ENCODE assay signal across 10 cellular contexts in the genomic region with DNA sequence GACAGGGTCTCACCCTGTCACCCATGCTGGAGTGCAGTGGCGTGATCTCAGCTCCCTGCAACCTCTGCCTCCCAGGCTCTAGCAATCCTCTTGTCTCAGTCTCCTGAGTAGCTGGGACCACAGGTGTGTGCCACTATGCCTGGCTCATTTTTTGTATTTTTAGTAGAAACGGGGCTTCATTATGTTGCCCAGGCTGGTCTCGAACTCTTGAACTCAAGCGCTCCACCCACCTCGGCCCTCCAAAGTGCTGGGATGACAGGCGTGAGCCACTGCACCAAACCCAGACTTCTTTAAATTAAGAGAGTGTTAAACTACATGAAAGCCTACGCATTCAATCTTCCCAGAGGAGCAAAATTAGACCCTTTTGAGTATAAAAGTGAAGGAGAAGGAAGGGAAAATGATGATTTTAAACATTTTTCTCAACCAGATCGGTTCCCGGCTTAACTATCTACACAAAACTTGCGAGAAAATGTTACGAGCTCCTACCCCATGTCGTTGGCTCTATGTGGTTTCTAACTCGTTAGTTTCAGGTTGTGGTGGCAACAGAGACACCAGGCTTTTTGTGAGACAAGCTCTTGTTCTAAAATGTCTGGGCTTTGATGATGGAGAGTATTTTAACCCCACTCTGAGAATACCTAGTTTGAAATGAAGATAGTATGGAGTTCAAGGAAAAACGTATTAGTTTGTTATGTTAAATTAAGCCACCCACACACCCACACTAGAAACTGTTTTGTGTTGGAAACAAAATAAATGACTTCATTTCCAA. TPM values are rescaled to one million over a fixed set of nuclear protein-coding genes. Genes with fewer than 3 reads are reported as not detected.
A peak's percentile ranks its signal among the peaks of the same experiment; 100 is the strongest.
DNase-seq lines count a peak whose midpoint lies in the region; ATAC-seq and TF ChIP-seq lines count a peak whose summit lies in the region.
"Had no signal": no experiment of that assay in that cellular context is flagged by ENCODE, and none has a peak within 500 bp of the region (broad histone marks: within the 10 kb centered on the region; RNA-seq: fewer than 3 reads in every experiment).

No MANE protein-coding gene starts in this region.

- H3K4me1 ChIP-seq in H9 (ENCODE audit: insufficient read depth, low read length) (no peaks in the 10 kb centered on the region), neuronal stem cell (ENCODE audit: control insufficient read depth in 2 of 2, insufficient read depth in 1 of 2, low read depth in 1 of 2, low read length in 2 of 2) (peaks cover 5 to 8% of the 10 kb centered on the region in 2 donors)
- peaks cover 45% of the 10 kb centered on the region for H3K4me1 ChIP-seq in effector memory CD4-positive, alpha-beta T cell (ENCODE audit: control insufficient read depth, insufficient read depth, low read length, poor library complexity, severe bottlenecking)

- no peak overlapping the region for H2BK20ac ChIP-seq in H9 (ENCODE audit: low read depth, low read length, poor library complexity, severe bottlenecking)

- WGBS in H9 (ENCODE audit: extremely low coverage, insufficient read length, low lambda C conversion rate), result no CpG with 5 or more reads among the region's 14 CpGs
- no CpG with 5 or more reads among the region's 14 CpGs for WGBS in neuronal stem cell (ENCODE audit: extremely low coverage in 2 of 2, insufficient read length in 2 of 2, insufficient replicate concordance in 1 of 2), 2 donors

- H3K9ac ChIP-seq in H9 (ENCODE audit: extremely low read depth, insufficient read length, low read length), result no peak overlapping the region
- no peak overlapping the region for H3K9ac ChIP-seq in neuronal stem cell (ENCODE audit: low read depth, low read length, poor library complexity)

- H4K20me1 ChIP-seq in H9 (ENCODE audit: control insufficient read depth, insufficient read depth, insufficient read length), result no peaks in the 10 kb centered on the region

- no peak overlapping the region for H2AFZ ChIP-seq in H9 (ENCODE audit: low read length)
- no peak overlapping the region for H2AFZ ChIP-seq in neuronal stem cell (ENCODE audit: low read length)

- no peak overlapping the region for H4K5ac ChIP-seq in H9 (ENCODE audit: insufficient read length, low read depth, low read length)

- H3K36me3 Mint-ChIP-seq in H9 (ENCODE audit: insufficient read depth in 1 of 3, low read depth in 3 of 3), result peaks cover 0 to 3% (median 0%) of the 10 kb centered on the region in 3 experiments; a peak in 1 of 7 replicates
- H3K36me3 Mint-ChIP-seq in activated CD4-positive, alpha-beta T cell treated with anti-CD3 and anti-CD28 coated beads, Interleukin-2, amount 10 ng/mL, durations not matched to agents 7 days and 5 days (ENCODE audit: low read depth), result peaks cover 6% of the 10 kb centered on the region

- H3K27ac ChIP-seq in H9 (ENCODE audit: insufficient read length, low read depth, low read length), result no peak overlapping the region
- H3K27ac ChIP-seq in effector memory CD4-positive, alpha-beta T cell (ENCODE audit: insufficient read depth, low read length, poor library complexity, severe bottlenecking), result peak overlapping the region; percentile 94
- no peak overlapping the region for H3K27ac ChIP-seq in neuronal stem cell (replicated peaks; ENCODE audit: low read length)

- ATAC-seq in HG03571 (IDR thresholded peaks at IDR 0.05; ENCODE audit: unreplicated experiment) (no peak), GM21367 (IDR thresholded peaks at IDR 0.05; ENCODE audit: unreplicated experiment) (no peak)

- H3K4ac ChIP-seq in H9 (ENCODE audit: low read depth, low read length) (no peak overlapping the region), neuronal stem cell (ENCODE audit: low read length) (no peak overlapping the region)

- no peaks in the 10 kb centered on the region for H3K79me1 ChIP-seq in H9 (ENCODE audit: insufficient read depth, low read depth, low read length, poor library complexity, severe bottlenecking)
- no peaks in the 10 kb centered on the region for H3K79me1 ChIP-seq in neuronal stem cell (ENCODE audit: low read depth, low read length)

- no peak overlapping the region for H3K4me3 Mint-ChIP-seq in H9
- peak overlapping the region; percentile 77 for H3K4me3 Mint-ChIP-seq in activated CD4-positive, alpha-beta T cell treated with anti-CD3 and anti-CD28 coated beads, Interleukin-2, amount 10 ng/mL, durations not matched to agents 7 days and 5 days

- H3K14ac ChIP-seq in H9 (ENCODE audit: insufficient read depth, low read length) (no peak overlapping the region), neuronal stem cell (ENCODE audit: low read length) (no peak overlapping the region)

- H2AK5ac ChIP-seq in H9 (ENCODE audit: insufficient read length, low read length) (no peak overlapping the region), neuronal stem cell (ENCODE audit: low read depth, low read length) (no peak overlapping the region)

- H2BK12ac ChIP-seq in H9 (ENCODE audit: insufficient read length, low read depth, low read length) (no peak overlapping the region), neuronal stem cell (ENCODE audit: low read length) (no peak overlapping the region)

- no peak for TF ChIP-seq CTCF in H9 (conservative IDR thresholded peaks at IDR 0.05)

- H2BK5ac ChIP-seq in H9 (ENCODE audit: insufficient read length, low read length) (no peak overlapping the region), neuronal stem cell (ENCODE audit: low read length) (no peak overlapping the region)

- no peaks in the 10 kb centered on the region for H3K36me3 ChIP-seq in effector memory CD4-positive, alpha-beta T cell (ENCODE audit: control insufficient read depth, insufficient read depth, low read length)
- H3K36me3 ChIP-seq in neuronal stem cell (replicated peaks in 1 of 2; ENCODE audit: control insufficient read depth in 2 of 2, insufficient read depth in 2 of 2, low read length in 2 of 2), result no peaks in the 10 kb centered on the region

- no peaks in the 10 kb centered on the region for H3K27me3 Mint-ChIP-seq in H9 (ENCODE audit: low read depth)
- H3K27me3 Mint-ChIP-seq in activated CD4-positive, alpha-beta T cell treated with anti-CD3 and anti-CD28 coated beads, Interleukin-2, amount 10 ng/mL, durations not matched to agents 7 days and 5 days, result no peaks in the 10 kb centered on the region

- H3K18ac ChIP-seq in H9 (ENCODE audit: insufficient read length, low read depth, low read length), result no peak overlapping the region
- H3K18ac ChIP-seq in neuronal stem cell (ENCODE audit: low read length), result no peak overlapping the region

- H4K91ac ChIP-seq in H9 (ENCODE audit: insufficient read length, low read depth, low read length) (no peak overlapping the region), neuronal stem cell (ENCODE audit: low read depth, low read length, poor library complexity) (no peak overlapping the region)

- H3K23me2 ChIP-seq in H9 (ENCODE audit: insufficient read length, low read depth, low read length, poor library complexity, severe bottlenecking), result no peaks in the 10 kb centered on the region

- peaks cover 2% of the 10 kb centered on the region; the same call in 1 of the 2 replicates for H3K79me2 ChIP-seq in H9 (ENCODE audit: insufficient read depth, low read length)

- H3K4me2 ChIP-seq in H9 (ENCODE audit: insufficient read depth, insufficient read length, low read length) (no peak overlapping the region), neuronal stem cell (ENCODE audit: insufficient read depth, low read length, poor library complexity, severe bottlenecking) (no peak overlapping the region)

- no peak overlapping the region for H3K56ac ChIP-seq in H9 (ENCODE audit: insufficient read length, low read depth, low read length)

- H3K4me3 ChIP-seq in effector memory CD4-positive, alpha-beta T cell (ENCODE audit: insufficient read depth, low read depth, low read length, poor library complexity, severe bottlenecking), result no peak overlapping the region
- no peak overlapping the region for H3K4me3 ChIP-seq in neuronal stem cell (ENCODE audit: low read length in 2 of 2)

- no peaks in the 10 kb centered on the region for H3K9me3 ChIP-seq in H9 (ENCODE audit: control insufficient read depth, low read depth, low read length)
- no peaks in the 10 kb centered on the region for H3K9me3 ChIP-seq in effector memory CD4-positive, alpha-beta T cell (ENCODE audit: control insufficient read depth, low read length)
- no peaks in the 10 kb centered on the region for H3K9me3 ChIP-seq in neuronal stem cell (replicated peaks in 1 of 2; ENCODE audit: control insufficient read depth in 2 of 2, insufficient read depth in 1 of 2, low read depth in 1 of 2, low read length in 2 of 2)

- H3T11ph ChIP-seq in H9 (ENCODE audit: low read length), result no peak overlapping the region

- no peak for DNase-seq in H9
- peak; percentile 67 for DNase-seq in activated CD4-positive, alpha-beta T cell treated with anti-CD3 and anti-CD28 coated beads, Interleukin-2, amount 10 ng/mL, durations not matched to agents 7 days and 5 days
- peak in 2 of 3 donors; percentile 26 to 28 for DNase-seq in effector memory CD4-positive, alpha-beta T cell
- DNase-seq in stimulated activated CD8-positive, alpha-beta memory T cell treated with anti-CD3 and anti-CD28 coated beads, Interleukin-4, amount 100 ng/mL, for 48 hours, result peak; percentile 56
- DNase-seq in neuronal stem cell (ENCODE audit: low spot score), result no peak
- DNase-seq in RKO (ENCODE audit: low spot score), result no peak
- DNase-seq: foreskin fibroblast, NCI-H526 treated with DMSO at 0.1 percent for 48 hours had no signal

- peak overlapping the region in 2 of 3 experiments; percentile 16 to 25; a peak in 3 of 7 replicates for H3K27ac Mint-ChIP-seq in H9
- H3K27ac Mint-ChIP-seq in activated CD4-positive, alpha-beta T cell treated with anti-CD3 and anti-CD28 coated beads, Interleukin-2, amount 10 ng/mL, durations not matched to agents 7 days and 5 days, result peak overlapping the region; percentile 94

- H4K8ac ChIP-seq in H9 (replicated peaks; ENCODE audit: insufficient read length, low read depth, low read length), result no peak overlapping the region
- H4K8ac ChIP-seq in neuronal stem cell (ENCODE audit: low read depth, low read length), result no peak overlapping the region

- H3K23ac ChIP-seq in H9 (ENCODE audit: insufficient read length, low read depth, low read length) (no peak overlapping the region), neuronal stem cell (ENCODE audit: low read depth, low read length, poor library complexity) (no peak overlapping the region)

- POLR2A ChIA-PET in activated CD4-positive, alpha-beta T cell treated with anti-CD3 and anti-CD28 coated beads, Interleukin-2, amount 10 ng/mL, durations not matched to agents 7 days and 5 days (lab: Charles Lee), result interaction anchor here (0.7 to 0.9 kb wide), 2 partner anchors 49 to 1674 kb away, joined by 3 read pairs; no protein-coding TSS in a partner anchor

- H3K9me3 Mint-ChIP-seq in H9, result no peaks in the 10 kb centered on the region
- no peaks in the 10 kb centered on the region for H3K9me3 Mint-ChIP-seq in activated CD4-positive, alpha-beta T cell treated with anti-CD3 and anti-CD28 coated beads, Interleukin-2, amount 10 ng/mL, durations not matched to agents 7 days and 5 days

- no peak overlapping the region for H2BK120ac ChIP-seq in H9 (ENCODE audit: low read depth, low read length, poor library complexity, severe bottlenecking)
- no peak overlapping the region for H2BK120ac ChIP-seq in neuronal stem cell (ENCODE audit: low read depth, low read length)

- CTCF ChIA-PET in activated CD4-positive, alpha-beta T cell treated with anti-CD3 and anti-CD28 coated beads, Interleukin-2, amount 10 ng/mL, durations not matched to agents 7 days and 5 days (lab: Charles Lee), result interaction anchor here (0.8 to 3.5 kb wide), 9 partner anchors 11 to 156 kb away, joined by 3 to 12 read pairs (median 4); partner anchors contain the start of gene STAT5A

- H3K27me3 ChIP-seq in H9 (ENCODE audit: insufficient read depth, low read length) (no peaks in the 10 kb centered on the region), neuronal stem cell (ENCODE audit: control insufficient read depth in 3 of 3, insufficient read depth in 3 of 3, low read depth in 1 of 3, low read length in 3 of 3) (no peaks in the 10 kb centered on the region)
- H3K27me3 ChIP-seq in effector memory CD4-positive, alpha-beta T cell (replicated peaks; ENCODE audit: control insufficient read depth, insufficient read depth, low read length, poor library complexity, severe bottlenecking), result no peaks in the 10 kb centered on the region

- H2BK15ac ChIP-seq in H9 (ENCODE audit: low read depth, low read length), result no peak overlapping the region
- H2BK15ac ChIP-seq in neuronal stem cell (ENCODE audit: low read length), result no peak overlapping the region

- H3K4me1 Mint-ChIP-seq in H9, result peaks cover 14 to 25% of the 10 kb centered on the region in 2 experiments
- peaks cover 68% of the 10 kb centered on the region for H3K4me1 Mint-ChIP-seq in activated CD4-positive, alpha-beta T cell treated with anti-CD3 and anti-CD28 coated beads, Interleukin-2, amount 10 ng/mL, durations not matched to agents 7 days and 5 days

RNA-seq across cellular contexts. Expression of gene STAT5B, which starts 26.3 kb away (rescaled TPM):
- total RNA-seq in H9 (2021), result 42.9 and 46.2 TPM in 2 replicates
- total RNA-seq in activated CD4-positive, alpha-beta T cell treated with anti-CD3 and anti-CD28 coated beads, Interleukin-2, amount 10 ng/mL, durations not matched to agents 7 days and 5 days, result 100 to 1,000 TPM; 150 to 164 TPM
- 38.6 TPM for polyA plus RNA-seq in neuronal stem cell (2013, experiment 1 of 2)
- polyA plus RNA-seq in neuronal stem cell (2013, experiment 2 of 2), result 40.6 TPM

RNA-seq across cellular contexts. Expression of gene STAT5A, which starts 38.4 kb away (rescaled TPM):
- 4.3 and 6.4 TPM in 2 replicates for total RNA-seq in H9 (2021)
- 100 to 1,000 TPM in 1 of 2 experiments, 10 to 100 TPM in 1; 99.5 to 108 TPM for total RNA-seq in activated CD4-positive, alpha-beta T cell treated with anti-CD3 and anti-CD28 coated beads, Interleukin-2, amount 10 ng/mL, durations not matched to agents 7 days and 5 days
- 1.8 TPM for polyA plus RNA-seq in neuronal stem cell (2013, experiment 1 of 2)
- 1.7 TPM for polyA plus RNA-seq in neuronal stem cell (2013, experiment 2 of 2)

RNA-seq across cellular contexts. Expression of gene GHDC, which starts 55.6 kb away (rescaled TPM):
- total RNA-seq in H9 (2021), result 8.5 and 11.0 TPM in 2 replicates
- total RNA-seq in activated CD4-positive, alpha-beta T cell treated with anti-CD3 and anti-CD28 coated beads, Interleukin-2, amount 10 ng/mL, durations not matched to agents 7 days and 5 days, result 10 to 100 TPM; 15.3 to 15.5 TPM
- 1.8 TPM for polyA plus RNA-seq in neuronal stem cell (2013, experiment 1 of 2)
- 2.0 TPM for polyA plus RNA-seq in neuronal stem cell (2013, experiment 2 of 2)

Comparison
In these comparisons a context has a peak if more than half of its experiments do, and no peak if none do; other contexts are left out.
1. DNase-seq: peak in activated CD4-positive, alpha-beta T cell treated with anti-CD3 and anti-CD28 coated beads, Interleukin-2, amount 10 ng/mL, durations not matched to agents 7 days and 5 days (single experiment), effector memory CD4-positive, alpha-beta T cell (2 of 3) and stimulated activated CD8-positive, alpha-beta memory T cell treated with anti-CD3 and anti-CD28 coated beads, Interleukin-4, amount 100 ng/mL, for 48 hours (single experiment); none in H9 (single experiment), neuronal stem cell (single experiment) and RKO (single experiment).
2. RNA of gene STAT5A, which starts 38.4 kb away (total RNA-seq): 99.5 to 108 TPM in activated CD4-positive, alpha-beta T cell treated with anti-CD3 and anti-CD28 coated beads, Interleukin-2, amount 10 ng/mL, durations not matched to agents 7 days and 5 days; 4.3 to 6.4 TPM in H9; every median in the first group is over 10 times any median in the second.